10 cellular contexts compared by ENCODE assay signal in the genomic region with DNA sequence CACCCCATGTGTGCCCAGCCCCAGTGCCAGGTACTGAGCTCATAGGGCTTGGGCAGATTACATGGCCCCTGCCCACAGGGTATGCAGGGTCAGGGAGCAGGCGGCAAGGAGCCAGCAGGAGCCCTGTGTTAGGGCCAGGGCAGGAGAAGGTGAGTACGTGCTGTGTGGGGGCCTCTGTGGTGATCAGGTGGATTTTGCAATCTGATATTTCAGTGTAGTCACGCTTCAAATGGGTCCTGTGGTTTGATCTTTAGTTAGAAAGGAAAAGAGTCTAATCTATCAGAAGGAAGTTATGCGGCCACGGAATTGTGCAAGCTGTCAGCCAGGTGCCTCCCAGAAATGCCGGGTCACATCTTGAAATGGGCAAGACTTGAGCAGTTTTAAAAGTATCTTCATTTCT. TPM values are rescaled to one million over a fixed set of nuclear protein-coding genes. Genes with fewer than 3 reads are reported as not detected.
DNase-seq lines count a peak whose midpoint lies in the region; ATAC-seq and TF ChIP-seq lines count a peak whose summit lies in the region.
"Had no signal": no experiment of that assay in that cellular context is flagged by ENCODE, and none has a peak within 500 bp of the region (broad histone marks: within the 10 kb centered on the region; RNA-seq: fewer than 3 reads in every experiment).

No MANE protein-coding gene starts in this region.

- intact Hi-C loops in activated naive CD4-positive, alpha-beta T cell treated with anti-CD3 and anti-CD28 coated beads for 36 hours (cut with micrococcal nuclease) = loop anchor here (1.0 kb wide), 1 partner anchor 15 kb away; no protein-coding TSS in a partner anchor
- intact Hi-C loops in dorsolateral prefrontal cortex (cut with DNase I) = no loop called here

- no peak overlapping the region for H3K9ac ChIP-seq in MM.1S (ENCODE audit: low read length)

- H3K9me3 ChIP-seq in T-helper 17 cell (ENCODE audit: control insufficient read depth, low read length, poor library complexity, severe bottlenecking) = no peaks in the 10 kb centered on the region
- no peaks in the 10 kb centered on the region for H3K9me3 ChIP-seq in MM.1S (replicated peaks; ENCODE audit: insufficient read depth, low read length)

- peak; percentile 67 for DNase-seq in activated naive CD4-positive, alpha-beta T cell treated with anti-CD3 and anti-CD28 coated beads for 36 hours
- DNase-seq in activated naive CD4-positive, alpha-beta T cell (lab: John Stamatoyannopoulos, UW) = no peak
- DNase-seq in T-helper 17 cell (no peak), dorsolateral prefrontal cortex (no peak), cerebellar cortex (ENCODE audit: low spot score) (no peak), MM.1S (no peak), NCI-H2029 (lab: John Stamatoyannopoulos, UW) (no peak)
- peak in 1 of 2 donors; percentile 50 for DNase-seq in stimulated activated naive CD8-positive, alpha-beta T cell treated with anti-CD3 and anti-CD28 coated beads, Interleukin-15, amount 100 ng/mL, for 72 hours
- DNase-seq: NCI-H1694 treated with DMSO at 0.1 percent for 48 hours had no signal

- H3K79me2 ChIP-seq in MM.1S (ENCODE audit: low read length) = peaks cover 69% of the 10 kb centered on the region

- no peaks in the 10 kb centered on the region for H3K36me3 ChIP-seq in MM.1S (replicated peaks; ENCODE audit: insufficient read depth, low read length)

- H3K36me3 Mint-ChIP-seq in activated naive CD4-positive, alpha-beta T cell treated with anti-CD3 and anti-CD28 coated beads for 36 hours (ENCODE audit: low read depth) = peaks cover 17% of the 10 kb centered on the region
- H3K36me3 Mint-ChIP-seq in T-helper 17 cell (ENCODE audit: low read depth) = peaks cover 9% of the 10 kb centered on the region

- no peaks in the 10 kb centered on the region for H3K27me3 Mint-ChIP-seq in activated naive CD4-positive, alpha-beta T cell treated with anti-CD3 and anti-CD28 coated beads for 36 hours (ENCODE audit: low read depth)
- no peaks in the 10 kb centered on the region for H3K27me3 Mint-ChIP-seq in T-helper 17 cell
- H3K27me3 Mint-ChIP-seq in stimulated activated naive CD8-positive, alpha-beta T cell treated with anti-CD3 and anti-CD28 coated beads, Interleukin-15, amount 100 ng/mL, for 72 hours = no peaks in the 10 kb centered on the region

- H3K27ac ChIP-seq in dorsolateral prefrontal cortex = peak overlapping the region in 32 of 59 donors; percentile 56 to 95 (median 80)
- H3K27ac ChIP-seq in MM.1S (ENCODE audit: low read length) = no peak overlapping the region
- H3K27ac ChIP-seq: epithelial cell of prostate had no signal

- no peak overlapping the region for H3K4me2 ChIP-seq in MM.1S (ENCODE audit: low read depth, low read length)

- H3K4me3 ChIP-seq in dorsolateral prefrontal cortex (no peak overlapping the region), MM.1S (ENCODE audit: low read length) (no peak overlapping the region)

- H3K4me1 ChIP-seq in MM.1S (ENCODE audit: low read length) = no peaks in the 10 kb centered on the region

- peak; percentile 32 for ATAC-seq in T-helper 17 cell
- peak; percentile 91 for ATAC-seq in stimulated activated naive CD8-positive, alpha-beta T cell treated with anti-CD3 and anti-CD28 coated beads, Interleukin-15, amount 100 ng/mL, for 72 hours

- H3F3A ChIP-seq in MM.1S (ENCODE audit: insufficient read depth, low read length) = no peaks in the 10 kb centered on the region

- H2AFZ ChIP-seq in MM.1S (ENCODE audit: low read length) = no peak overlapping the region

- TF ChIP-seq CTCF in dorsolateral prefrontal cortex (IDR thresholded peaks at IDR 0.05 in 54 of 56, conservative IDR thresholded peaks at IDR 0.05 in 2 of 56; ENCODE audit: low read depth in 1 of 56, partially characterized antibody in 56 of 56) (no peak), MM.1S (IDR thresholded peaks at IDR 0.05; ENCODE audit: low read length) (no peak)

- peak overlapping the region; percentile 59 for H3K27ac Mint-ChIP-seq in activated naive CD4-positive, alpha-beta T cell treated with anti-CD3 and anti-CD28 coated beads for 36 hours
- peak overlapping the region; percentile 78 for H3K27ac Mint-ChIP-seq in T-helper 17 cell
- H3K27ac Mint-ChIP-seq in stimulated activated naive CD8-positive, alpha-beta T cell treated with anti-CD3 and anti-CD28 coated beads, Interleukin-15, amount 100 ng/mL, for 72 hours = peak overlapping the region; percentile 90 to 91

- CTCF ChIA-PET in activated naive CD4-positive, alpha-beta T cell treated with anti-CD3 and anti-CD28 coated beads for 36 hours (lab: Charles Lee) = interaction anchor here (0.8 to 4.2 kb wide), 5 partner anchors 8 to 360 kb away, joined by 3 to 28 read pairs (median 3); no protein-coding TSS in a partner anchor

- H3K4me3 Mint-ChIP-seq in activated naive CD4-positive, alpha-beta T cell treated with anti-CD3 and anti-CD28 coated beads for 36 hours = peak overlapping the region; percentile 1
- H3K4me3 Mint-ChIP-seq in T-helper 17 cell = peak overlapping the region; percentile 57
- peak overlapping the region; percentile 56 to 83 for H3K4me3 Mint-ChIP-seq in stimulated activated naive CD8-positive, alpha-beta T cell treated with anti-CD3 and anti-CD28 coated beads, Interleukin-15, amount 100 ng/mL, for 72 hours

- no peaks in the 10 kb centered on the region for H3K9me2 ChIP-seq in MM.1S (replicated peaks; ENCODE audit: insufficient read depth, low read length)

- no peaks in the 10 kb centered on the region for H3K9me3 Mint-ChIP-seq in activated naive CD4-positive, alpha-beta T cell treated with anti-CD3 and anti-CD28 coated beads for 36 hours
- no peaks in the 10 kb centered on the region for H3K9me3 Mint-ChIP-seq in stimulated activated naive CD8-positive, alpha-beta T cell treated with anti-CD3 and anti-CD28 coated beads, Interleukin-15, amount 100 ng/mL, for 72 hours

- H3K27me3 ChIP-seq in dorsolateral prefrontal cortex = no peaks in the 10 kb centered on the region
- H3K27me3 ChIP-seq in MM.1S (replicated peaks; ENCODE audit: insufficient read depth, low read length) = no peaks in the 10 kb centered on the region

- no peaks in the 10 kb centered on the region for H4K20me1 ChIP-seq in MM.1S (ENCODE audit: insufficient read depth, low read length)

- peaks cover 61% of the 10 kb centered on the region for H3K4me1 Mint-ChIP-seq in activated naive CD4-positive, alpha-beta T cell treated with anti-CD3 and anti-CD28 coated beads for 36 hours (ENCODE audit: low read depth)
- H3K4me1 Mint-ChIP-seq in T-helper 17 cell = peaks cover 52% of the 10 kb centered on the region
- peaks cover 94% of the 10 kb centered on the region for H3K4me1 Mint-ChIP-seq in stimulated activated naive CD8-positive, alpha-beta T cell treated with anti-CD3 and anti-CD28 coated beads, Interleukin-15, amount 100 ng/mL, for 72 hours

RNA-seq across cellular contexts. Expression of gene UBE2F, which starts 13.9 kb away (rescaled TPM):
- 10 to 100 TPM; 43.4 to 45.5 TPM for total RNA-seq in activated naive CD4-positive, alpha-beta T cell treated with anti-CD3 and anti-CD28 coated beads for 36 hours
- 10 to 100 TPM; 34.6 to 40.3 TPM for total RNA-seq in T-helper 17 cell
- total RNA-seq in dorsolateral prefrontal cortex = 10 to 100 TPM; 30.6 to 63.0 (median 47.0) TPM

Comparison
In these comparisons a context has a peak if more than half of its experiments do, and no peak if none do; other contexts are left out.
1. H3K4me3 Mint-ChIP-seq: peak in every context shown above with its lines; median percentile 70 in stimulated activated naive CD8-positive, alpha-beta T cell treated with anti-CD3 and anti-CD28 coated beads, Interleukin-15, amount 100 ng/mL, for 72 hours; 57 in T-helper 17 cell; 1 in activated naive CD4-positive, alpha-beta T cell treated with anti-CD3 and anti-CD28 coated beads for 36 hours.